ENCODE assay signal across 15 cellular contexts in the genomic region with DNA sequence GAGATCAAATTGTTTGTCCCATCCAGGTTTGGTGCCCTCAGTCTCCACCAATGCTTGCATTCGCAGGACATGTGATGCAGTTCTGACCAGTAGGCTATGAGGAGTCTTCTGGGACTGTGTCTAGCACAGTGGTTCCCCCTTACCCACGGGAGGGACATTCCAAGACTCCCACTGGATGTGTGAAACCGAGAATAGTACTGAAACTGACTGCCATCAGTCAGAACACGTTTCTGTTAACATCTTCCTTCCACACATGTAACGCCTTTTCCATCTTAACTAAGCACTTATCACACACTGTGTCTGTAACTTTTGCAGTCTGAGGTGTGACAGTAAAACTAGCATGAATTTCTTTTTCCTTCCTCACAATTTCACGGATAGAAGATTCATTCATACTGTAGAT.
A peak's percentile ranks its signal among the peaks of the same experiment; 100 is the strongest.
DNase-seq lines count a peak whose midpoint lies in the region; ATAC-seq and TF ChIP-seq lines count a peak whose summit lies in the region.
"Had no signal": no experiment of that assay in that cellular context is flagged by ENCODE, and none has a peak within 500 bp of the region (broad histone marks: within the 10 kb centered on the region; RNA-seq: fewer than 3 reads in every experiment).

No MANE protein-coding gene starts in this region.

- H3K9me3 Mint-ChIP-seq in natural killer cell treated with Interleukin-12 subunit alpha and Interleukin-12 subunit beta and Interleukin-15 and Interleukin-18, amount 100 ng/mL, for 72 hours: no peaks in the 10 kb centered on the region
- H3K9me3 Mint-ChIP-seq in natural killer cell: no peaks in the 10 kb centered on the region
- H3K9me3 Mint-ChIP-seq in stimulated activated memory B cell treated with anti-CD40 and anti-IgM and Interleukin-4, amounts not matched to agents 10 μg/mL and 1 μg/mL and 100 μg/mL, for 72 hours: no peaks in the 10 kb centered on the region
- H3K9me3 Mint-ChIP-seq: H9 had no signal

- H3K36me3 Mint-ChIP-seq in natural killer cell treated with Interleukin-12 subunit alpha and Interleukin-12 subunit beta and Interleukin-15 and Interleukin-18, amount 100 ng/mL, for 72 hours: no peaks in the 10 kb centered on the region
- no peaks in the 10 kb centered on the region for H3K36me3 Mint-ChIP-seq in natural killer cell
- peaks cover 1% of the 10 kb centered on the region for H3K36me3 Mint-ChIP-seq in stimulated activated memory B cell treated with anti-CD40 and anti-IgM and Interleukin-4, amounts not matched to agents 10 μg/mL and 1 μg/mL and 100 μg/mL, for 72 hours

- H3K4me1 Mint-ChIP-seq in natural killer cell treated with Interleukin-12 subunit alpha and Interleukin-12 subunit beta and Interleukin-15 and Interleukin-18, amount 100 ng/mL, for 72 hours (ENCODE audit: low read depth in 2 of 2): peaks cover 18 to 41% of the 10 kb centered on the region in 2 donors
- no peaks in the 10 kb centered on the region for H3K4me1 Mint-ChIP-seq in natural killer cell
- peaks cover 17% of the 10 kb centered on the region for H3K4me1 Mint-ChIP-seq in stimulated activated memory B cell treated with anti-CD40 and anti-IgM and Interleukin-4, amounts not matched to agents 10 μg/mL and 1 μg/mL and 100 μg/mL, for 72 hours

- peak overlapping the region; percentile 24 to 53 for H3K27ac Mint-ChIP-seq in natural killer cell treated with Interleukin-12 subunit alpha and Interleukin-12 subunit beta and Interleukin-15 and Interleukin-18, amount 100 ng/mL, for 72 hours
- no peak overlapping the region for H3K27ac Mint-ChIP-seq in natural killer cell
- H3K27ac Mint-ChIP-seq in stimulated activated memory B cell treated with anti-CD40 and anti-IgM and Interleukin-4, amounts not matched to agents 10 μg/mL and 1 μg/mL and 100 μg/mL, for 72 hours: no peak overlapping the region
- H3K27ac Mint-ChIP-seq: H9 had no signal

- DNase-seq in natural killer cell treated with Interleukin-12 subunit alpha and Interleukin-12 subunit beta and Interleukin-15 and Interleukin-18, amount 100 ng/mL, for 72 hours (ENCODE audit: low spot score): no peak
- DNase-seq in natural killer cell (no peak), NCI-H2081 treated with DMSO at 0.1 percent for 48 hours (lab: John Stamatoyannopoulos, UW) (no peak), UCSD-AML1 (lab: John Stamatoyannopoulos, UW; ENCODE audit: unreplicated experiment) (no peak), islet precursor cell (no peak)
- DNase-seq: cortex of kidney, DND-41, H9, MG63, NCI-H2171 treated with DMSO at 0.1 percent for 48 hours, substantia nigra, SW 1271 had no signal

- peak; percentile 63 to 65 for ATAC-seq in natural killer cell treated with Interleukin-12 subunit alpha and Interleukin-12 subunit beta and Interleukin-15 and Interleukin-18, amount 100 ng/mL, for 72 hours
- ATAC-seq in natural killer cell (no peak), GM21576 (IDR thresholded peaks at IDR 0.05; ENCODE audit: unreplicated experiment) (peak; percentile 22), HG03095 (IDR thresholded peaks at IDR 0.05; ENCODE audit: unreplicated experiment) (peak; percentile 47)
- ATAC-seq in stimulated activated memory B cell treated with anti-CD40 and anti-IgM and Interleukin-4, amounts not matched to agents 10 μg/mL and 1 μg/mL and 100 μg/mL, for 72 hours: peak; percentile 65

- intact Hi-C loops in natural killer cell (cut with micrococcal nuclease): no loop called here

- no peak overlapping the region for H3K4me3 Mint-ChIP-seq in natural killer cell treated with Interleukin-12 subunit alpha and Interleukin-12 subunit beta and Interleukin-15 and Interleukin-18, amount 100 ng/mL, for 72 hours
- H3K4me3 Mint-ChIP-seq in natural killer cell: no peak overlapping the region
- no peak overlapping the region for H3K4me3 Mint-ChIP-seq in stimulated activated memory B cell treated with anti-CD40 and anti-IgM and Interleukin-4, amounts not matched to agents 10 μg/mL and 1 μg/mL and 100 μg/mL, for 72 hours
- H3K4me3 Mint-ChIP-seq: H9 had no signal

- no peak for TF ChIP-seq CTCF in natural killer cell (IDR thresholded peaks at IDR 0.05)

- H3K27me3 Mint-ChIP-seq in natural killer cell treated with Interleukin-12 subunit alpha and Interleukin-12 subunit beta and Interleukin-15 and Interleukin-18, amount 100 ng/mL, for 72 hours: peaks cover 0 to 9% of the 10 kb centered on the region in 2 donors
- H3K27me3 Mint-ChIP-seq in natural killer cell (ENCODE audit: low read depth in 2 of 2): no peaks in the 10 kb centered on the region
- no peaks in the 10 kb centered on the region for H3K27me3 Mint-ChIP-seq in stimulated activated memory B cell treated with anti-CD40 and anti-IgM and Interleukin-4, amounts not matched to agents 10 μg/mL and 1 μg/mL and 100 μg/mL, for 72 hours

Comparison
In these comparisons a context has a peak if more than half of its experiments do, and no peak if none do; other contexts are left out.
1. ATAC-seq: peak in natural killer cell treated with Interleukin-12 subunit alpha and Interleukin-12 subunit beta and Interleukin-15 and Interleukin-18, amount 100 ng/mL, for 72 hours (2 of 2), GM21576 (single experiment), HG03095 (single experiment) and stimulated activated memory B cell treated with anti-CD40 and anti-IgM and Interleukin-4, amounts not matched to agents 10 μg/mL and 1 μg/mL and 100 μg/mL, for 72 hours (single experiment); none in natural killer cell (0 of 3).
2. H3K27ac Mint-ChIP-seq: peak in natural killer cell treated with Interleukin-12 subunit alpha and Interleukin-12 subunit beta and Interleukin-15 and Interleukin-18, amount 100 ng/mL, for 72 hours (2 of 2); none in natural killer cell (0 of 2) and stimulated activated memory B cell treated with anti-CD40 and anti-IgM and Interleukin-4, amounts not matched to agents 10 μg/mL and 1 μg/mL and 100 μg/mL, for 72 hours (single experiment).